In genomic region chr2:131094655-131095281, GRCh38 we compare ENCODE assay signal across 1 cellular context.
TF ChIP-seq lines count a peak whose summit lies in the region.

No MANE protein-coding gene starts in this region.

TF ChIP-seq in SK-N-SH treated with all-trans-retinoic acid at 6 μM for 48 hours, 23 proteins besides CTCF, POLR2A, EP300 and RAD21 (continued from another document):
- no peak for TF ChIP-seq TSHZ2 (CRISPR knock-in tag; IDR thresholded peaks at IDR 0.05)
